Comparison of ENCODE assay signal across 9 cellular contexts in the genomic region with DNA sequence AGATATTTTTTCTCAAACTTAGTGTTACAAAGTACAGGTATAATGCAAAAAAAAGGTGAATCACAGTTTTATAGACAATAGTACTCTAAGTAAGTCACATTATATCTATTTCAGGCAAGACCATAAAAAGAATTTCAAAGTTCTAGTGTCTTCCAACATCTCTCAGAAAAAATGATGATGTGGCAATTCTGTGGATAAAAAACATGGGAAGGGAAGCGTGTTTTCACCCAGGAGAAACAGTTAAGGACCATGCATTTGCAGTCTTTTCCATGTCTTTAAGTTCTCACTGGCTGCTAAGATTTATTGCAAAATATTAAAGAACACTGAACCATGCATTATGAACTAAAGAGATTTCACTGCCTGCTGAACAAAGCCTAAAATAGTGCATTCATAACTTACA. TPM values are rescaled to one million over a fixed set of nuclear protein-coding genes. Genes with fewer than 3 reads are reported as not detected.
DNase-seq lines count a peak whose midpoint lies in the region; ATAC-seq and TF ChIP-seq lines count a peak whose summit lies in the region.
"Had no signal": no experiment of that assay in that cellular context is flagged by ENCODE, and none has a peak within 500 bp of the region (broad histone marks: within the 10 kb centered on the region; RNA-seq: fewer than 3 reads in every experiment).

No MANE protein-coding gene starts in this region.

- no peak overlapping the region for H3K23ac ChIP-seq in mesenchymal stem cell (ENCODE audit: low read length in 2 of 2)

- H3K36me3 Mint-ChIP-seq in CD4-positive, CD25-positive, alpha-beta regulatory T cell, result peaks cover 21% of the 10 kb centered on the region

- no peak overlapping the region for H2BK120ac ChIP-seq in mesenchymal stem cell (ENCODE audit: low read depth, low read length)

- peak overlapping the region in 2 of 3 donors; percentile 56 to 82 for H3K27ac Mint-ChIP-seq in CD4-positive, CD25-positive, alpha-beta regulatory T cell

- DNase-seq in CD4-positive, CD25-positive, alpha-beta regulatory T cell, result no peak
- no peak for DNase-seq in astrocyte of the cerebellum (ENCODE audit: low read depth)
- DNase-seq in mesenchymal stem cell, result peak; percentile 12
- no peak for DNase-seq in thyroid gland
- no peak for DNase-seq in DMS79 treated with DMSO at 0.1 percent for 48 hours (lab: John Stamatoyannopoulos, UW)
- DNase-seq: gastrocnemius medialis had no signal

- H3K4ac ChIP-seq in mesenchymal stem cell (ENCODE audit: low read depth in 1 of 2, low read length in 2 of 2), result no peak overlapping the region

- H4K8ac ChIP-seq in mesenchymal stem cell (ENCODE audit: low read length), result no peak overlapping the region

- H3K4me1 Mint-ChIP-seq in CD4-positive, CD25-positive, alpha-beta regulatory T cell, result peaks cover 25 to 69% (median 46%) of the 10 kb centered on the region in 4 donors

- no peaks in the 10 kb centered on the region for H3K27me3 Mint-ChIP-seq in CD4-positive, CD25-positive, alpha-beta regulatory T cell

- H3K4me2 ChIP-seq in mesenchymal stem cell (ENCODE audit: low read length, poor library complexity, severe bottlenecking), result peak overlapping the region; percentile 58

- H3K36me3 ChIP-seq in CD4-positive, CD25-positive, alpha-beta regulatory T cell (ENCODE audit: control insufficient read depth, insufficient read depth, low read length), result peaks cover 33% of the 10 kb centered on the region
- peaks cover 37% of the 10 kb centered on the region for H3K36me3 ChIP-seq in HUES64 (ENCODE audit: insufficient read depth, low read length)
- H3K36me3 ChIP-seq in mesenchymal stem cell (ENCODE audit: control insufficient read depth in 1 of 2, insufficient read depth in 2 of 2, low read depth in 1 of 2, low read length in 2 of 2), result peaks cover 12 to 33% of the 10 kb centered on the region in 2 experiments
- H3K36me3 ChIP-seq in thyroid gland, result peaks cover 6 to 24% of the 10 kb centered on the region in 2 donors

- TF ChIP-seq CTCF in astrocyte of the cerebellum (IDR thresholded peaks at IDR 0.05; ENCODE audit: low read depth, low read length, missing control alignments), result no peak
- TF ChIP-seq CTCF in thyroid gland (IDR thresholded peaks at IDR 0.05), result no peak

- H3K4me3 ChIP-seq in CD4-positive, CD25-positive, alpha-beta regulatory T cell (ENCODE audit: low read depth, low read length), result peak overlapping the region; percentile 92
- H3K4me3 ChIP-seq in HUES64 (ENCODE audit: low read length), result peak overlapping the region; percentile 94
- H3K4me3 ChIP-seq in astrocyte of the cerebellum (ENCODE audit: low read depth, low read length), result peak overlapping the region; percentile 93
- peak overlapping the region in 1 of 2 experiments; percentile 88 for H3K4me3 ChIP-seq in mesenchymal stem cell (ENCODE audit: insufficient read depth in 1 of 2, low read depth in 1 of 2, low read length in 2 of 2)
- no peak overlapping the region for H3K4me3 ChIP-seq in thyroid gland (replicated peaks in 1 of 3)

- H3K9ac ChIP-seq in HUES64 (ENCODE audit: low read depth, low read length) (peak overlapping the region; percentile 93; the same call in 1 of the 2 replicates), mesenchymal stem cell (ENCODE audit: low read length) (peak overlapping the region; percentile 99)

- WGBS in HUES64, result 86% methylated on average over 1 of the region's 1 CpG
- WGBS in mesenchymal stem cell, result 57% methylated on average over 1 of the region's 1 CpG
- 69 to 80% methylated on average over 1 of the region's 1 CpG for WGBS in thyroid gland, 2 donors

- intact Hi-C loops in thyroid gland (cut with DNase I), result no loop called here

- peaks cover 46% of the 10 kb centered on the region for H3K4me1 ChIP-seq in CD4-positive, CD25-positive, alpha-beta regulatory T cell (ENCODE audit: control insufficient read depth, insufficient read depth, low read length, poor library complexity, severe bottlenecking)
- H3K4me1 ChIP-seq in HUES64 (ENCODE audit: insufficient read depth, low read length), result peaks cover 13% of the 10 kb centered on the region
- peaks cover 2% of the 10 kb centered on the region for H3K4me1 ChIP-seq in mesenchymal stem cell (ENCODE audit: control insufficient read depth, insufficient read depth, low read depth, low read length)
- H3K4me1 ChIP-seq in thyroid gland, result peaks cover 7 to 13% of the 10 kb centered on the region in 2 donors

- no peak overlapping the region for H3K14ac ChIP-seq in mesenchymal stem cell (ENCODE audit: low read length in 2 of 2)

- H3K27ac ChIP-seq in CD4-positive, CD25-positive, alpha-beta regulatory T cell (ENCODE audit: insufficient read depth, low read length, poor library complexity, severe bottlenecking), result no peak overlapping the region
- H3K27ac ChIP-seq in HUES64 (ENCODE audit: low read depth, low read length) (no peak overlapping the region), mesenchymal stem cell (ENCODE audit: low read length, poor library complexity, severe bottlenecking) (no peak overlapping the region), thyroid gland (no peak overlapping the region)

- H3K4me3 Mint-ChIP-seq in CD4-positive, CD25-positive, alpha-beta regulatory T cell, result peak overlapping the region; percentile 69 to 99 (median 82)

- no peak overlapping the region for H2AK5ac ChIP-seq in mesenchymal stem cell (ENCODE audit: low read length, severe bottlenecking)

- H3K9me3 ChIP-seq in CD4-positive, CD25-positive, alpha-beta regulatory T cell (ENCODE audit: control insufficient read depth in 2 of 2, low read length in 2 of 2), result no peaks in the 10 kb centered on the region
- no peaks in the 10 kb centered on the region for H3K9me3 ChIP-seq in HUES64 (ENCODE audit: insufficient read depth, low read depth, low read length)
- no peaks in the 10 kb centered on the region for H3K9me3 ChIP-seq in mesenchymal stem cell (ENCODE audit: control insufficient read depth, low read length)
- H3K9me3 ChIP-seq in thyroid gland, result no peaks in the 10 kb centered on the region
- H3K9me3 ChIP-seq: gastrocnemius medialis had no signal

- H2BK5ac ChIP-seq in mesenchymal stem cell (ENCODE audit: low read depth, low read length, poor library complexity, severe bottlenecking), result no peak overlapping the region

- H3K27me3 ChIP-seq in CD4-positive, CD25-positive, alpha-beta regulatory T cell (ENCODE audit: control insufficient read depth, insufficient read depth, low read length), result no peaks in the 10 kb centered on the region
- H3K27me3 ChIP-seq in HUES64 (ENCODE audit: insufficient read depth, low read length) (no peaks in the 10 kb centered on the region), mesenchymal stem cell (ENCODE audit: control insufficient read depth in 1 of 2, insufficient read depth in 1 of 2, low read length in 2 of 2) (no peaks in the 10 kb centered on the region), thyroid gland (no peaks in the 10 kb centered on the region)
- H3K27me3 ChIP-seq: gastrocnemius medialis had no signal

- no peak overlapping the region for H2BK15ac ChIP-seq in mesenchymal stem cell (ENCODE audit: low read depth, poor library complexity, severe bottlenecking)

- ATAC-seq in CD4-positive, CD25-positive, alpha-beta regulatory T cell (ENCODE audit: low read depth in 2 of 2), result no peak
- no peak for ATAC-seq in GM19351 (IDR thresholded peaks at IDR 0.05; ENCODE audit: unreplicated experiment)
- ATAC-seq in GM21515 (IDR thresholded peaks at IDR 0.05; ENCODE audit: unreplicated experiment), result no peak
- ATAC-seq: gastrocnemius medialis had no signal

- no peak overlapping the region for H2BK12ac ChIP-seq in mesenchymal stem cell (ENCODE audit: low read length in 2 of 2)

- H4K91ac ChIP-seq in mesenchymal stem cell (ENCODE audit: low read length), result no peak overlapping the region

- in situ Hi-C loops in astrocyte of the cerebellum (cut with HindIII; ENCODE audit: low sequenced_read_pairs), result no loop called here

- no peaks in the 10 kb centered on the region for H3K79me1 ChIP-seq in mesenchymal stem cell (replicated peaks; ENCODE audit: low read length, poor library complexity, severe bottlenecking)

- H3K18ac ChIP-seq in mesenchymal stem cell (ENCODE audit: low read depth in 1 of 2, low read length in 2 of 2), result no peak overlapping the region

- H3K9me3 Mint-ChIP-seq in CD4-positive, CD25-positive, alpha-beta regulatory T cell, result no peaks in the 10 kb centered on the region

- no peak overlapping the region for H2AFZ ChIP-seq in mesenchymal stem cell (ENCODE audit: low read depth, low read length)

- no peak for TF ChIP-seq POLR2A in thyroid gland (IDR thresholded peaks at IDR 0.05)

RNA-seq across cellular contexts. Expression of a gene that starts 1.8 kb away (rescaled TPM):
- 81.0 TPM for total RNA-seq in CD4-positive, CD25-positive, alpha-beta regulatory T cell
- 100 to 1,000 TPM; 156 to 207 (median 180) TPM for polyA plus RNA-seq in CD4-positive, CD25-positive, alpha-beta regulatory T cell
- 65.5 TPM for polyA plus RNA-seq in HUES64 (2013, experiment 1 of 2)
- polyA plus RNA-seq in HUES64 (2013, experiment 2 of 2), result 63.0 TPM
- 178 TPM for polyA plus RNA-seq in mesenchymal stem cell (2013, experiment 1 of 2)
- 181 TPM for polyA plus RNA-seq in mesenchymal stem cell (2013, experiment 2 of 2)
- 100 to 1,000 TPM in 1 of 4 donors, 10 to 100 TPM in 3; 55.9 to 113 (median 74.8) TPM for total RNA-seq in thyroid gland

Comparison
In these comparisons a context has a peak if more than half of its experiments do, and no peak if none do; other contexts are left out.
1. H3K4me3 ChIP-seq: peak in CD4-positive, CD25-positive, alpha-beta regulatory T cell (single experiment), HUES64 (single experiment) and astrocyte of the cerebellum (single experiment); none in thyroid gland (0 of 3).